20 cellular contexts compared by ENCODE assay signal in the genomic region with DNA sequence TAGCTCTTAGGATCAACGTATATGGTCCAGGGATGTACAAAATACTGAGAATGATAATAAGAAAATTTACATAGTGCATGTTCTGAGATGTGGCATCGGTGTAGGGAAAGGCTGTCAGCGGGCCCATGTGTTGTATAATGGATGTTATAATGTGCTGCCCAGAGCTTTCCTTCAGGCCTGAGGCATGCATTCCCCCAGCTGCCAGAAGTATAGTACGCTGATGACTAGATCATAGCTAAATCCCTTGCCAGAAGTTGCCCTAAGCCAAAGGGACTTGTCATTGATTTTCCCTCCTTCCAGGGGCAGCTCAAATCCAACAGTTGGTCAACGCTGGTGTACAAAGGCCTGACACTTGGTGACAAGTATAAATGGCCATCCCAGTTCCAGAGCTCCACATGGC. TPM values are rescaled to one million over a fixed set of nuclear protein-coding genes. Genes with fewer than 3 reads are reported as not detected.
DNase-seq lines count a peak whose midpoint lies in the region; ATAC-seq and TF ChIP-seq lines count a peak whose summit lies in the region.
"Had no signal": no experiment of that assay in that cellular context is flagged by ENCODE, and none has a peak within 500 bp of the region (broad histone marks: within the 10 kb centered on the region; RNA-seq: fewer than 3 reads in every experiment).

No MANE protein-coding gene starts in this region.

- BruUV-seq in Calu3 (replicated peaks; lab: Mats Ljungman, UMichigan): no TSS peak

- H3K36me3 Mint-ChIP-seq in Calu3 (ENCODE audit: insufficient read depth, unreplicated experiment): no peaks in the 10 kb centered on the region
- H3K36me3 Mint-ChIP-seq: CD4-positive, alpha-beta memory T cell had no signal

- H3K9me3 ChIP-seq in body of pancreas: no peaks in the 10 kb centered on the region
- H3K9me3 ChIP-seq: HAP-1 had no signal

- H3K27ac Mint-ChIP-seq in Calu3 (ENCODE audit: unreplicated experiment): no peak overlapping the region
- H3K27ac Mint-ChIP-seq: CD4-positive, alpha-beta memory T cell; HFFc6 had no signal

- H3K4me3 ChIP-seq in fibroblast of the aortic adventitia (ENCODE audit: low read depth, low read length): no peak overlapping the region
- H3K4me3 ChIP-seq in body of pancreas: no peak overlapping the region
- H3K4me3 ChIP-seq: HAP-1 had no signal

- intact Hi-C loops in Calu3 (cut with micrococcal nuclease; ENCODE audit: unreplicated experiment) (no loop called here), body of pancreas (cut with DNase I) (no loop called here)

- H3K27ac ChIP-seq in body of pancreas: no peak overlapping the region

- H3K27me3 Mint-ChIP-seq in Calu3 (ENCODE audit: unreplicated experiment): no peaks in the 10 kb centered on the region

- no peak for TF ChIP-seq POLR2A in body of pancreas (IDR thresholded peaks at IDR 0.05)

- TF ChIP-seq CTCF in fibroblast of the aortic adventitia (IDR thresholded peaks at IDR 0.05; ENCODE audit: insufficient read depth, low read length) (no peak), Calu3 (IDR thresholded peaks at IDR 0.05; ENCODE audit: unreplicated experiment) (no peak), body of pancreas (IDR thresholded peaks at IDR 0.05) (no peak)

- peaks cover 3% of the 10 kb centered on the region for H3K9me3 Mint-ChIP-seq in Calu3 (ENCODE audit: low read depth, unreplicated experiment)

- WGBS in body of pancreas, 2 donors: 61 to 65% methylated on average over 5 of the region's 5 CpGs

- CTCF ChIA-PET in Calu3 (lab: Charles Lee): no interaction called here

- H3K4me1 ChIP-seq in body of pancreas: no peaks in the 10 kb centered on the region
- H3K4me1 ChIP-seq: HAP-1 had no signal

- no peak overlapping the region for H3K4me3 Mint-ChIP-seq in Calu3 (ENCODE audit: low read depth, unreplicated experiment)
- H3K4me3 Mint-ChIP-seq: CD4-positive, alpha-beta memory T cell; HFFc6 had no signal

- H3K36me3 ChIP-seq in body of pancreas (replicated peaks in 1 of 2; ENCODE audit: insufficient read depth in 1 of 2, low read depth in 2 of 2): no peaks in the 10 kb centered on the region
- H3K36me3 ChIP-seq: HAP-1 had no signal

- DNase-seq in GM03348 (ENCODE audit: low spot score) (peak; percentile 55), HS-5 (ENCODE audit: low read depth) (peak; percentile 48), MV-4-11 (lab: John Stamatoyannopoulos, UW) (peak; percentile 75), fibroblast of the aortic adventitia (ENCODE audit: low read depth) (peak; percentile 5), NCI-H1417 (lab: John Stamatoyannopoulos, UW) (no peak), Calu3 (no peak), SIG-M5 treated with dmso at 0.1 percent for 504 hours (lab: John Stamatoyannopoulos, UW; ENCODE audit: unreplicated experiment) (no peak), body of pancreas (no peak)
- DNase-seq: C1 segment of cervical spinal cord; CD4-positive, alpha-beta memory T cell; COR-L47; DMS153; DND-41; EL; GDM1; GOT3; HFFc6 had no signal

- no peaks in the 10 kb centered on the region for H3K27me3 ChIP-seq in body of pancreas

- ATAC-seq in body of pancreas: no peak

- H3K4me1 Mint-ChIP-seq in Calu3 (ENCODE audit: low read depth, unreplicated experiment): peaks cover 10% of the 10 kb centered on the region
- H3K4me1 Mint-ChIP-seq: CD4-positive, alpha-beta memory T cell had no signal

RNA-seq across cellular contexts. Expression of gene OR11G2, which starts 6.5 kb away (rescaled TPM):
- total RNA-seq in fibroblast of the aortic adventitia (ENCODE audit: low replicate concordance) (not detected in 2 replicates), Calu3 (2022) (not detected in 2 replicates), body of pancreas (not detected)
- total RNA-seq: A172; A673; CD4-positive, alpha-beta memory T cell; HFFc6 had no signal

RNA-seq across cellular contexts. Expression of gene OR11H6, which starts 39.3 kb away (rescaled TPM):
- total RNA-seq in fibroblast of the aortic adventitia (ENCODE audit: low replicate concordance): not detected in 2 replicates
- total RNA-seq in Calu3 (2022): not detected in 2 replicates
- total RNA-seq in body of pancreas: not detected
- total RNA-seq: A172; A673; CD4-positive, alpha-beta memory T cell; HFFc6 had no signal

RNA-seq across cellular contexts. Expression of gene OR11H7, which starts 44.6 kb away (rescaled TPM):
- not detected in 2 replicates for total RNA-seq in fibroblast of the aortic adventitia (ENCODE audit: low replicate concordance)
- not detected in 2 replicates for total RNA-seq in Calu3 (2022)
- not detected for total RNA-seq in body of pancreas
- total RNA-seq: A172; A673; CD4-positive, alpha-beta memory T cell; HFFc6 had no signal

RNA-seq across cellular contexts. Expression of gene OR4N5, which starts 45.6 kb away (rescaled TPM):
- total RNA-seq in fibroblast of the aortic adventitia (ENCODE audit: low replicate concordance): not detected in 2 replicates
- not detected in 2 replicates for total RNA-seq in Calu3 (2022)
- not detected for total RNA-seq in body of pancreas
- total RNA-seq: A172; A673; CD4-positive, alpha-beta memory T cell; HFFc6 had no signal

RNA-seq across cellular contexts. Expression of gene OR11H4, which starts 54.9 kb away (rescaled TPM):
- not detected in 2 replicates for total RNA-seq in fibroblast of the aortic adventitia (ENCODE audit: low replicate concordance)
- not detected in 2 replicates for total RNA-seq in Calu3 (2022)
- total RNA-seq in body of pancreas: not detected
- total RNA-seq: A172; A673; CD4-positive, alpha-beta memory T cell; HFFc6 had no signal

Comparison
In these comparisons a context has a peak if more than half of its experiments do, and no peak if none do; other contexts are left out.
1. DNase-seq: peak in GM03348 (single experiment), HS-5 (single experiment), MV-4-11 (single experiment) and fibroblast of the aortic adventitia (single experiment); none in NCI-H1417 (0 of 3), Calu3 (single experiment), SIG-M5 treated with dmso at 0.1 percent for 504 hours (single experiment) and body of pancreas (0 of 4).